In the genomic region with DNA sequence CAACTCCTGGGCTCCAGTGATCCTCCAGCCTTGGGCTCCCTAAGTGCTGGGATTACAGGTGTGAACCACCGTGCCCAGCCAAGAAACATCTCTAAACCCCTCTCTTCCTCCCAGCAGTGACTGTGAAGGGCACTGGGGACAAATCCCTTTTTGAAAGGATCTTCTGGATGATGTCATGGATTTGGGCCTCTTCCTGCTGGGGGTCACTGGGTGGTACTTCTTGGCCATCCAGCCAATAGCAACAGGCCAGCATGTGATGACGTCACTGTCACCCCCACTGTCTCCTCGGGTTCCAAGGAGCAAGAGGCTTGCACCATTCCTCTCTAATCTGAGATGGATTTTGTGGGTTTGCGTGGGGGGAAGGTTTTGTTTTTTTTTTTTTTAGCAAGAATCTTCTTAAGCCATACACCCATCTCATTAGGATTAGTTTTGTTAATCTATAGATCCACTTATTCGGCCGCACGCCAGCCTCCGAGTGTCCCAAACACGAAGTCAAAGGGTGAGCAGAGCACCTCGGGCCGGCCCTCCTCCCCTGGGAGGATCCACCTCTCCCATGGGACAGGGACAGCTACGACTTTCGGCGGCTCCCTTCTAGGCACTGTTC, we compare ENCODE assay signal across 10 cellular contexts. TPM values are rescaled to one million over a fixed set of nuclear protein-coding genes. Genes with fewer than 3 reads are reported as not detected.
DNase-seq lines count a peak whose midpoint lies in the region; ATAC-seq and TF ChIP-seq lines count a peak whose summit lies in the region.
"Had no signal": no experiment of that assay in that cellular context is flagged by ENCODE, and none has a peak within 500 bp of the region (broad histone marks: within the 10 kb centered on the region; RNA-seq: fewer than 3 reads in every experiment).

No MANE protein-coding gene starts in this region.

- peak overlapping the region; percentile 0 for H3K27ac Mint-ChIP-seq in Calu3 (ENCODE audit: unreplicated experiment)
- H3K27ac Mint-ChIP-seq: stimulated activated memory B cell treated with anti-CD40 and anti-IgM and Interleukin-4, amounts not matched to agents 10 μg/mL and 1 μg/mL and 100 μg/mL, for 72 hours had no signal

- no peak overlapping the region for H3K23ac ChIP-seq in IMR-90 (ENCODE audit: low read depth, low read length)

- no peak for TF ChIP-seq CTCF in Calu3 (IDR thresholded peaks at IDR 0.05; ENCODE audit: unreplicated experiment)
- no peak for TF ChIP-seq CTCF in IMR-90 (conservative IDR thresholded peaks at IDR 0.05; ENCODE audit: low read depth, low read length)
- TF ChIP-seq CTCF in GM13976 (IDR thresholded peaks at IDR 0.05; ENCODE audit: borderline replicate concordance, control extremely low read depth, extremely low read depth, insufficient read depth, missing control alignments), result no peak

- H3K4me3 Mint-ChIP-seq in Calu3 (ENCODE audit: low read depth, unreplicated experiment), result no peak overlapping the region
- H3K4me3 Mint-ChIP-seq: stimulated activated memory B cell treated with anti-CD40 and anti-IgM and Interleukin-4, amounts not matched to agents 10 μg/mL and 1 μg/mL and 100 μg/mL, for 72 hours had no signal

- no peak overlapping the region for H2AFZ ChIP-seq in IMR-90 (replicated peaks; ENCODE audit: low read length, poor library complexity)

- no peak overlapping the region for H3K4ac ChIP-seq in IMR-90 (ENCODE audit: low read depth, low read length)

- peak overlapping the region; percentile 30 for H2AK9ac ChIP-seq in IMR-90 (replicated peaks; ENCODE audit: low read depth, low read length, poor library complexity)

- H3K18ac ChIP-seq in IMR-90 (ENCODE audit: low read depth, low read length), result no peak overlapping the region

- CTCF ChIA-PET in Calu3 (lab: Charles Lee), result interaction anchor here (0.5 to 3.2 kb wide), 3 partner anchors 9 to 1180 kb away, joined by 3 to 34 read pairs (median 3); no protein-coding TSS in a partner anchor
- CTCF ChIA-PET in IMR-90 (lab: Yijun Ruan, JAX), result no interaction called here

- H3K27me3 Mint-ChIP-seq in Calu3 (ENCODE audit: unreplicated experiment), result peaks cover 15% of the 10 kb centered on the region

- H2BK120ac ChIP-seq in IMR-90 (ENCODE audit: low read depth, low read length), result no peak overlapping the region

- H3K4me2 ChIP-seq in IMR-90 (ENCODE audit: low read depth, low read length), result no peak overlapping the region

- no peaks in the 10 kb centered on the region for H3K79me1 ChIP-seq in IMR-90 (ENCODE audit: low read depth in 1 of 2, low read length in 2 of 2)

- H3K14ac ChIP-seq in IMR-90 (replicated peaks; ENCODE audit: low read depth, low read length), result no peak overlapping the region

- peak overlapping the region in 1 of 2 experiments; percentile 11; a peak in 1 of 4 replicates for H4K8ac ChIP-seq in IMR-90 (ENCODE audit: low read depth in 2 of 2, low read length in 2 of 2)

- no peaks in the 10 kb centered on the region; the same call in none of the 2 replicates for H4K20me1 ChIP-seq in IMR-90 (ENCODE audit: insufficient read depth, low read length)

- BruUV-seq in Calu3 (replicated peaks; lab: Mats Ljungman, UMichigan), result no TSS peak
- BruUV-seq in IMR-90 (replicated peaks; lab: Mats Ljungman, UMichigan), result no TSS peak

- no peaks in the 10 kb centered on the region for H3K9me3 ChIP-seq in IMR-90 (ENCODE audit: control insufficient read depth, insufficient read depth, low read length)

- ATAC-seq in IMR-90 (ENCODE audit: low read depth), result peak; percentile 25
- no peak for ATAC-seq in GM21576 (IDR thresholded peaks at IDR 0.05; ENCODE audit: unreplicated experiment)
- no peak for ATAC-seq in HG02678 (IDR thresholded peaks at IDR 0.05; ENCODE audit: unreplicated experiment)
- ATAC-seq in HG02938 (IDR thresholded peaks at IDR 0.05; ENCODE audit: unreplicated experiment), result no peak

- peak; percentile 41 for DNase-seq in Calu3
- DNase-seq in IMR-90, result peak; percentile 84
- peak; percentile 87 for DNase-seq in amniotic epithelial cell (ENCODE audit: low read depth)
- DNase-seq in iPS-NIHi7 (ENCODE audit: extremely low spot score), result peak; percentile 56
- no peak for DNase-seq in GM13976 (ENCODE audit: low spot score)

- H2BK20ac ChIP-seq in IMR-90 (ENCODE audit: low read depth, low read length), result no peak overlapping the region

- 0 out of 2 replicates have a peak, but pooled peaks cover 2% of the 10 kb centered on the region for H3K9me1 ChIP-seq in IMR-90 (ENCODE audit: insufficient read depth, low read length)

- H3K36me3 ChIP-seq in IMR-90 (ENCODE audit: control insufficient read depth, insufficient read depth, low read length), result no peaks in the 10 kb centered on the region

- H3K27ac ChIP-seq in IMR-90 (ENCODE audit: insufficient read depth, low read length), result no peak overlapping the region

- H3K56ac ChIP-seq in IMR-90 (ENCODE audit: extremely low read depth, insufficient read depth, low read length), result no peak overlapping the region

- intact Hi-C loops in Calu3 (cut with micrococcal nuclease; ENCODE audit: unreplicated experiment) (no loop called here), IMR-90 (cut with micrococcal nuclease) (no loop called here)

- H4K91ac ChIP-seq in IMR-90 (ENCODE audit: insufficient read depth, low read depth, low read length), result no peak overlapping the region

- dilution Hi-C loops in IMR-90 (cut with HindIII; ENCODE audit: low sequenced_read_pairs, unreplicated experiment), result no loop called here

- in situ Hi-C loops in IMR-90 (cut with MboI; ENCODE audit: low sequenced_read_pairs), result loop anchor here (10.0 kb wide), 1 partner anchor 208 kb away; no protein-coding TSS in a partner anchor
- in situ Hi-C loops in GM13976 (cut with MboI; ENCODE audit: low sequenced_read_pairs, unreplicated experiment), result no loop called here

- no peak for TF ChIP-seq RAD21 in IMR-90 (IDR thresholded peaks at IDR 0.05; ENCODE audit: low read length)

- no peak overlapping the region for H2AK5ac ChIP-seq in IMR-90 (ENCODE audit: low read depth, low read length)

- no peak overlapping the region for H3K9ac ChIP-seq in IMR-90 (ENCODE audit: low read depth, low read length)

- H2BK15ac ChIP-seq in IMR-90 (ENCODE audit: low read depth, low read length), result no peak overlapping the region

- H3K9me3 Mint-ChIP-seq in Calu3 (ENCODE audit: low read depth, unreplicated experiment), result no peaks in the 10 kb centered on the region
- H3K9me3 Mint-ChIP-seq: stimulated activated memory B cell treated with anti-CD40 and anti-IgM and Interleukin-4, amounts not matched to agents 10 μg/mL and 1 μg/mL and 100 μg/mL, for 72 hours had no signal

- H3K36me3 Mint-ChIP-seq in Calu3 (ENCODE audit: insufficient read depth, unreplicated experiment), result peaks cover 15% of the 10 kb centered on the region

- peaks cover 9% of the 10 kb centered on the region for H3K4me1 Mint-ChIP-seq in Calu3 (ENCODE audit: low read depth, unreplicated experiment)
- H3K4me1 Mint-ChIP-seq: stimulated activated memory B cell treated with anti-CD40 and anti-IgM and Interleukin-4, amounts not matched to agents 10 μg/mL and 1 μg/mL and 100 μg/mL, for 72 hours had no signal

- no peak overlapping the region for H3K4me3 ChIP-seq in IMR-90 (ENCODE audit: insufficient read depth, low read depth, low read length)
- H3K4me3 ChIP-seq: skin epidermis had no signal

- H2BK5ac ChIP-seq in IMR-90 (ENCODE audit: low read depth, low read length, poor library complexity, severe bottlenecking), result no peak overlapping the region

- H3K4me1 ChIP-seq in IMR-90 (ENCODE audit: control insufficient read depth, insufficient read depth, low read length), result peaks cover 1% of the 10 kb centered on the region; the same call in 1 of the 2 replicates

- H4K5ac ChIP-seq in IMR-90 (ENCODE audit: low read depth, low read length), result no peak overlapping the region

- H3K27me3 ChIP-seq in IMR-90 (ENCODE audit: control insufficient read depth, insufficient read depth, low read length), result no peaks in the 10 kb centered on the region

- POLR2A ChIA-PET in IMR-90 (lab: Charles Lee; ENCODE audit: unreplicated experiment), result no interaction called here

- WGBS in IMR-90 (ENCODE audit: extremely low coverage in 2 of 2, insufficient read length in 1 of 2), 2 experiments, result 85% methylated on average over 4 of the region's 14 CpGs; no CpG with 5 or more reads in 1 of the 2 experiments

- TF ChIP-seq POLR2A in IMR-90 (IDR thresholded peaks at IDR 0.05; ENCODE audit: low read depth, low read length), result no peak

TF ChIP-seq in IMR-90, 13 proteins besides CTCF, POLR2A, EP300 and RAD21:
- TF ChIP-seq CEBPB (IDR thresholded peaks at IDR 0.05; ENCODE audit: low read depth, low read length) (0 out of 2 replicates have a peak, but pooled peaks have one; percentile 33), CHD1 (IDR thresholded peaks at IDR 0.05; ENCODE audit: low read depth, low read length) (no peak)

RNA-seq across cellular contexts. Expression of a gene that starts 29.4 kb away (rescaled TPM):
- total RNA-seq in Calu3 (2022) (213 and 218 TPM in 2 replicates), IMR-90 (2012; rRNA removed) (4.7 and 5.3 TPM in 2 replicates)
- polyA plus RNA-seq in IMR-90 (2012; rRNA removed), result 29.6 and 37.9 TPM in 2 replicates
- polyA plus RNA-seq in IMR-90 (2012; cell fraction: cytosol; rRNA removed), result 37.7 and 43.0 TPM in 2 replicates
- polyA plus RNA-seq in IMR-90 (2012; cell fraction: nucleus; rRNA removed; ENCODE audit: low replicate concordance), result 64.3 and 93.3 TPM in 2 replicates

Comparison
In these comparisons a context has a peak if more than half of its experiments do, and no peak if none do; other contexts are left out.
1. RNA of a gene that starts 29.4 kb away (total RNA-seq): 213 to 218 TPM in Calu3; 4.7 to 5.3 TPM in IMR-90; every median in the first group is over 10 times any median in the second.